ENCODE assay signal across 7 cellular contexts in genomic region chr1:160260436-160261382, GRCh38. TPM values are rescaled to one million over a fixed set of nuclear protein-coding genes. Genes with fewer than 3 reads are reported as not detected.
DNase-seq lines count a peak whose midpoint lies in the region; ATAC-seq, FAIRE-seq and TF ChIP-seq lines count a peak whose summit lies in the region.

No MANE protein-coding gene starts in this region.

- TF ChIP-seq CTCF in kidney (IDR thresholded peaks at IDR 0.05; ENCODE audit: borderline replicate concordance, extremely low read depth, insufficient read depth) = no peak
- TF ChIP-seq CTCF in testis (IDR thresholded peaks at IDR 0.05) = no peak

- H3K9ac ChIP-seq in kidney (ENCODE audit: low read length in 2 of 2) = peak overlapping the region; percentile 37 to 98

- TF ChIP-seq POLR2A in testis (IDR thresholded peaks at IDR 0.05) = no peak

- no peaks in the 10 kb centered on the region for H3K27me3 ChIP-seq in testis

- no peak for FAIRE-seq in kidney (lab: Jason Lieb, UNC)

- no peak for ATAC-seq in HG02840 (IDR thresholded peaks at IDR 0.05; ENCODE audit: low FRiP score, unreplicated experiment)
- ATAC-seq in GM21717 (IDR thresholded peaks at IDR 0.05; ENCODE audit: unreplicated experiment) = no peak

- peak overlapping the region; percentile 98 to 99 for H3K27ac ChIP-seq in kidney (ENCODE audit: low read depth in 2 of 2, low read length in 2 of 2)
- H3K27ac ChIP-seq in testis = peak overlapping the region; percentile 97 to 98

- peak; percentile 87 for DNase-seq in EL
- peak; percentile 87 for DNase-seq in LHCN-M2 (ENCODE audit: low read depth)
- peak; percentile 97 for DNase-seq in amniotic epithelial cell (ENCODE audit: low read depth)
- DNase-seq in kidney = no peak
- peak; percentile 17 for DNase-seq in testis

- WGBS in testis, 2 donors = 14 to 15% methylated on average over 6 of the region's 6 CpGs

- H3K4me1 ChIP-seq in kidney (ENCODE audit: control insufficient read depth in 1 of 2, insufficient read depth in 1 of 2, low read depth in 1 of 2, low read length in 2 of 2) (peaks cover 15 to 19% of the 10 kb centered on the region in 2 donors), testis (peaks cover 42% of the 10 kb centered on the region)

- peak overlapping the region; percentile 94 to 98 for H3K4me3 ChIP-seq in kidney (ENCODE audit: low read length in 2 of 2)
- H3K4me3 ChIP-seq in testis = peak overlapping the region; percentile 89 to 98

- H3K9me3 ChIP-seq in kidney (ENCODE audit: control insufficient read depth in 1 of 2, low read length in 2 of 2) (no peaks in the 10 kb centered on the region), testis (no peaks in the 10 kb centered on the region)

- H3K36me3 ChIP-seq in kidney (ENCODE audit: control insufficient read depth in 1 of 2, insufficient read depth in 2 of 2, low read length in 2 of 2) (no peaks in the 10 kb centered on the region), testis (ENCODE audit: low read depth, missing control alignments) (no peaks in the 10 kb centered on the region)

- intact Hi-C loops in kidney (cut with DNase I) (no loop called here), testis (cut with DNase I; ENCODE audit: low total_unique reads) (no loop called here)

RNA-seq across cellular contexts. Expression of gene DCAF8, which starts 1.6 kb away (rescaled TPM):
- total RNA-seq in LHCN-M2 (2014; rRNA removed) (73.1 and 76.4 TPM in 2 replicates), kidney (136 TPM), testis (100 to 1,000 TPM; 233 to 240 TPM)
- 44.3 TPM for polyA plus RNA-seq in LHCN-M2 (2012)
- polyA plus RNA-seq in kidney (ENCODE audit: insufficient read depth, low read depth, low replicate concordance) (69.6 TPM), testis (ENCODE audit: insufficient read depth, low read depth, low replicate concordance) (127 TPM)

RNA-seq across cellular contexts. Expression of gene PEX19, which starts 24.2 kb away (rescaled TPM):
- total RNA-seq in LHCN-M2 (2014; rRNA removed) (81.8 and 83.7 TPM in 2 replicates), kidney (67.9 TPM), testis (10 to 100 TPM; 48.5 to 56.6 TPM)
- polyA plus RNA-seq in LHCN-M2 (2012) = 44.8 TPM
- polyA plus RNA-seq in kidney (ENCODE audit: insufficient read depth, low read depth, low replicate concordance) (49.8 TPM), testis (ENCODE audit: insufficient read depth, low read depth, low replicate concordance) (63.5 TPM)

RNA-seq across cellular contexts. Expression of gene PEA15, which starts 55.5 kb away (rescaled TPM):
- total RNA-seq in LHCN-M2 (2014; rRNA removed) = 150 and 200 TPM in 2 replicates
- 652 TPM for polyA plus RNA-seq in LHCN-M2 (2012)
- total RNA-seq in kidney = 112 TPM
- polyA plus RNA-seq in kidney (ENCODE audit: insufficient read depth, low read depth, low replicate concordance) = 143 TPM
- 100 to 1,000 TPM; 168 to 229 TPM for total RNA-seq in testis
- polyA plus RNA-seq in testis (ENCODE audit: insufficient read depth, low read depth, low replicate concordance) = 421 TPM
